Comparison of ENCODE assay signal across 7 cellular contexts in the genomic region with DNA sequence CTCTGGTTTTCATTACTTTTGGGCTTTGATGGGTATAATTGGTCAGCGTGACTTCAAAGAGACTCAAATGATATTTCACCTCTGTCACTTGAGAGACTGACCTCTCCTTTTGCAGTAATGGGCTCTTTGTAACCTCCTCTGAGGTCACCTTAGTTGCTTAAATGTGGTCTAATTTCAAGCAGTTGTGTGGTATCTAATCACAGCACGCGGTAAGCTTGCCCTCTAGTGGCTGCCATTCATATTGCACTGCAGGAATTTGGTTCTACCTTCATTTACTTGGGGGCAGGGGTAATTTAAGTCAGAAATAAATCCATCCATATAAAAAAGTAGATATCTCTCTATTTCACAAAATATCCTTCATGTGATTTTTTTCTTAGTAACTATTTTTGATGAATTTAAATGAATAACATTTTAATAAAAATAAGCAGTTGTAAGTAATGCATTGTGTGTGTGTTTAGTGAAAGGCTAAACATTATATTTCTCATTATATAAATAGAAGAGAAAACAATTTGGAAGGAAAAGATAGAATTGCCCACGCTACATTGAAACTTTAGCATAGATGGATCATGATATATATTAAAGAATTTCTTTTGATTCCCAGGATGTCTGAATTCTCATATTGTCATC. TPM values are rescaled to one million over a fixed set of nuclear protein-coding genes. Genes with fewer than 3 reads are reported as not detected.
DNase-seq lines count a peak whose midpoint lies in the region; ATAC-seq and TF ChIP-seq lines count a peak whose summit lies in the region.

No MANE protein-coding gene starts in this region.

- no peak overlapping the region for H3K4me3 Mint-ChIP-seq in activated naive CD8-positive, alpha-beta T cell treated with anti-CD3 and anti-CD28 coated beads, Interleukin-2, amount 10 ng/mL, durations not matched to agents 7 days and 5 days

- no peaks in the 10 kb centered on the region for H3K27me3 Mint-ChIP-seq in activated naive CD8-positive, alpha-beta T cell treated with anti-CD3 and anti-CD28 coated beads, Interleukin-2, amount 10 ng/mL, durations not matched to agents 7 days and 5 days

- no peaks in the 10 kb centered on the region for H3K9me3 ChIP-seq in left ventricle myocardium inferior (replicated peaks)

- no peaks in the 10 kb centered on the region for H3K4me1 Mint-ChIP-seq in activated naive CD8-positive, alpha-beta T cell treated with anti-CD3 and anti-CD28 coated beads, Interleukin-2, amount 10 ng/mL, durations not matched to agents 7 days and 5 days

- H3K4me1 ChIP-seq in left ventricle myocardium inferior = no peaks in the 10 kb centered on the region

- no peak overlapping the region for H3K27ac Mint-ChIP-seq in activated naive CD8-positive, alpha-beta T cell treated with anti-CD3 and anti-CD28 coated beads, Interleukin-2, amount 10 ng/mL, durations not matched to agents 7 days and 5 days

- H3K36me3 ChIP-seq in left ventricle myocardium inferior = no peaks in the 10 kb centered on the region

- DNase-seq in EL (peak; percentile 49), NOMO-1 (lab: John Stamatoyannopoulos, UW; ENCODE audit: unreplicated experiment in 2 of 2) (peak; percentile 2 to 39), left ventricle myocardium inferior (peak; percentile 20), putamen (ENCODE audit: low spot score) (peak; percentile 31)
- DNase-seq in activated naive CD8-positive, alpha-beta T cell treated with anti-CD3 and anti-CD28 coated beads, Interleukin-2, amount 10 ng/mL, durations not matched to agents 7 days and 5 days = peak; percentile 30

- H3K4me3 ChIP-seq in left ventricle myocardium inferior = no peak overlapping the region

- no peaks in the 10 kb centered on the region for H3K36me3 Mint-ChIP-seq in activated naive CD8-positive, alpha-beta T cell treated with anti-CD3 and anti-CD28 coated beads, Interleukin-2, amount 10 ng/mL, durations not matched to agents 7 days and 5 days

- POLR2A ChIA-PET in activated naive CD8-positive, alpha-beta T cell treated with anti-CD3 and anti-CD28 coated beads, Interleukin-2, amount 10 ng/mL, durations not matched to agents 7 days and 5 days (lab: Charles Lee) = no interaction called here

- TF ChIP-seq CTCF in left ventricle myocardium inferior (IDR thresholded peaks at IDR 0.05; ENCODE audit: borderline replicate concordance) = peak; percentile 97

- ATAC-seq in GM19452 (IDR thresholded peaks at IDR 0.05; ENCODE audit: unreplicated experiment) (peak; percentile 83), HG03439 (IDR thresholded peaks at IDR 0.05; ENCODE audit: unreplicated experiment) (peak; percentile 82)
- ATAC-seq in activated naive CD8-positive, alpha-beta T cell treated with anti-CD3 and anti-CD28 coated beads, Interleukin-2, amount 10 ng/mL, durations not matched to agents 7 days and 5 days (ENCODE audit: low read depth) = no peak

- intact Hi-C loops in left ventricle myocardium inferior (cut with micrococcal nuclease) = loop anchor here (5.0 kb wide), 1 partner anchor 295 kb away; no protein-coding TSS in a partner anchor

- H3K27ac ChIP-seq in left ventricle myocardium inferior (replicated peaks) = no peak overlapping the region

- H3K9me3 Mint-ChIP-seq in activated naive CD8-positive, alpha-beta T cell treated with anti-CD3 and anti-CD28 coated beads, Interleukin-2, amount 10 ng/mL, durations not matched to agents 7 days and 5 days = no peaks in the 10 kb centered on the region

- peaks cover 25% of the 10 kb centered on the region for H3K27me3 ChIP-seq in left ventricle myocardium inferior (ENCODE audit: low read depth)

RNA-seq across cellular contexts. Expression of a gene that starts 55.0 kb away (rescaled TPM):
- not detected for total RNA-seq in activated naive CD8-positive, alpha-beta T cell treated with anti-CD3 and anti-CD28 coated beads, Interleukin-2, amount 10 ng/mL, durations not matched to agents 7 days and 5 days
- total RNA-seq in left ventricle myocardium inferior = not detected
